Comparison of ENCODE assay signal across 36 cellular contexts in the genomic region with DNA sequence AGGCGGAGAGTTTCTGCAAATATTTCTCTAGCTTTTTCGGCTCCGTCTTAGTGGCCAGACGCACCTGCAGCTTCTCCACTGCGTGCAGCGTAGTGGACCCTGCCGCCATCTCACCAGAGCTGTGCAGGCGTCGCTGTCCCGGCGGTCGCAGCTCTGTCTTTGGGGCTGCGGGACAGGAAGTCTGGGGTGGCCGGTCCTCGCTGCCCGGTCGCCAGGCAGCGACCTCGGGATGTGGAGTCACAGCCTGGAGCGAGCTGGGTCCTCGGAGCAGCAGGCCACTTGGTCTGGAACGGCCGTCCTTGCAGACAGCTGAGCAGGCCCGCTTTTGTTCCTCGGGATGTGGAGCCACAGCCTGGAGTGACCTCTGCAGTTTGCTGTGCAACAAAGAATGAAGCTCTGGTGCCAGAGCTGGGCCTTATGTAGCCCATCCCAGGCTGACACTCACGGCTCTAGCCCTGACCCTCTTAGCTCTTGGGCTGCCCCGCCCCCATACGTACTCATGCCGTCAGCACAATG. TPM values are rescaled to one million over a fixed set of nuclear protein-coding genes. Genes with fewer than 3 reads are reported as not detected.
"Had no signal": no experiment of that assay in that cellular context is flagged by ENCODE, and none has a peak within 500 bp of the region (broad histone marks: within the 10 kb centered on the region; RNA-seq: fewer than 3 reads in every experiment).

Gene ELOA2, minus strand, starts transcription at position 466 of the 516 bp plus-strand sequence. Its CDS starts 357 bp downstream, at position 109.

- H3K36me3 Mint-ChIP-seq: activated CD8-positive, alpha-beta memory T cell treated with anti-CD3 and anti-CD28 coated beads, Interleukin-2, amount 10 ng/mL, durations not matched to agents 7 days and 5 days; activated naive CD4-positive, alpha-beta T cell treated with anti-CD3 and anti-CD28 coated beads, Interleukin-2, amount 10 ng/mL, durations not matched to agents 7 days and 5 days had no signal

- H3K4me1 Mint-ChIP-seq: activated CD4-positive, alpha-beta memory T cell treated with anti-CD3 and anti-CD28 coated beads, Interleukin-2, amount 10 ng/mL, durations not matched to agents 7 days and 5 days; activated CD8-positive, alpha-beta memory T cell treated with anti-CD3 and anti-CD28 coated beads, Interleukin-2, amount 10 ng/mL, durations not matched to agents 7 days and 5 days; activated naive CD4-positive, alpha-beta T cell treated with anti-CD3 and anti-CD28 coated beads, Interleukin-2, amount 10 ng/mL, durations not matched to agents 7 days and 5 days; activated naive CD8-positive, alpha-beta T cell treated with anti-CD3 and anti-CD28 coated beads, Interleukin-2, amount 50 U/mL, for 24 hours had no signal

- H3K4me3 Mint-ChIP-seq: activated CD4-positive, alpha-beta memory T cell treated with anti-CD3 and anti-CD28 coated beads, Interleukin-2, amount 10 ng/mL, durations not matched to agents 7 days and 5 days; activated CD8-positive, alpha-beta memory T cell treated with anti-CD3 and anti-CD28 coated beads, Interleukin-2, amount 10 ng/mL, durations not matched to agents 7 days and 5 days; activated naive CD4-positive, alpha-beta T cell treated with anti-CD3 and anti-CD28 coated beads, Interleukin-2, amount 10 ng/mL, durations not matched to agents 7 days and 5 days; activated naive CD8-positive, alpha-beta T cell; activated naive CD8-positive, alpha-beta T cell treated with anti-CD3 and anti-CD28 coated beads, Interleukin-2, amount 50 U/mL, for 24 hours; brain; T-helper 1 cell treated with Interleukin-12 subunit alpha and Interleukin-12 subunit beta and Interleukin-4 antibody, amounts not matched to agents 30 μg/mL and 1 μg/mL, for 36 hours had no signal

- H3K36me3 ChIP-seq: MG63, Peyer's patch, SJSA1 had no signal

- H3K27me3 Mint-ChIP-seq: activated naive CD4-positive, alpha-beta T cell treated with anti-CD3 and anti-CD28 coated beads, Interleukin-2, amount 10 ng/mL, durations not matched to agents 7 days and 5 days; brain had no signal

- H3K9ac ChIP-seq: SK-N-SH had no signal

- H3K27me3 ChIP-seq: MG63, Peyer's patch, SJSA1 had no signal

- H3K9me3 Mint-ChIP-seq: activated CD4-positive, alpha-beta memory T cell treated with anti-CD3 and anti-CD28 coated beads, Interleukin-2, amount 10 ng/mL, durations not matched to agents 7 days and 5 days; activated naive CD4-positive, alpha-beta T cell treated with anti-CD3 and anti-CD28 coated beads, Interleukin-2, amount 10 ng/mL, durations not matched to agents 7 days and 5 days had no signal

- H3K9me2 ChIP-seq: SK-N-SH had no signal

- H3K4me3 ChIP-seq: MG63, Peyer's patch, SJSA1 had no signal

- DNase-seq: activated CD4-positive, alpha-beta memory T cell treated with anti-CD3 and anti-CD28 coated beads, Interleukin-2, amount 10 ng/mL, durations not matched to agents 7 days and 5 days; activated CD4-positive, alpha-beta T cell treated with anti-CD3 and anti-CD28 coated beads for 1 hour; activated CD4-positive, alpha-beta T cell treated with anti-CD3 and anti-CD28 coated beads for 48 hours; activated CD4-positive, CD25-positive, alpha-beta regulatory T cell; activated CD8-positive, alpha-beta memory T cell treated with anti-CD3 and anti-CD28 coated beads for 24 hours; activated CD8-positive, alpha-beta memory T cell treated with anti-CD3 and anti-CD28 coated beads, Interleukin-2, amount 10 ng/mL, durations not matched to agents 7 days and 5 days; activated CD8-positive, alpha-beta memory T cell treated with anti-CD3 and anti-CD28 coated beads, Interleukin-2, amount 50 U/mL, for 48 hours; activated effector memory CD4-positive, alpha-beta T cell treated with Interleukin-2 at 50 U/mL for 16 hours; activated naive CD4-positive, alpha-beta T cell treated with anti-CD3 and anti-CD28 coated beads, Interleukin-2, amount 10 ng/mL, durations not matched to agents 7 days and 5 days; activated naive CD8-positive, alpha-beta T cell treated with anti-CD3 and anti-CD28 coated beads, Interleukin-2, amount 50 U/mL, for 24 hours; activated T-cell treated with anti-CD3 and anti-CD28 coated beads, Interleukin-2, amount 50 U/mL, for 48 hours; anterior cingulate cortex; central memory CD4-positive, alpha-beta T cell; Kasumi-1; KG1; MG63; NCI-H1048; NCI-H1105 treated with DMSO at 0.1 percent for 48 hours; NCI-H1436; NCI-H1694; NCI-H1930; NCI-H2081 treated with DMSO at 0.1 percent for 48 hours; NCI-H226; NCI-H446 treated with DMSO at 0.1 percent for 48 hours; NCI-H524 treated with DMSO at 0.1 percent for 48 hours; PC-3; Peyer's patch; RPMI8226; SHP77 treated with DMSO at 0.1 percent for 48 hours; SK-N-SH had no signal

- H3K27ac Mint-ChIP-seq: activated CD4-positive, alpha-beta memory T cell treated with anti-CD3 and anti-CD28 coated beads, Interleukin-2, amount 10 ng/mL, durations not matched to agents 7 days and 5 days; activated CD8-positive, alpha-beta memory T cell treated with anti-CD3 and anti-CD28 coated beads, Interleukin-2, amount 10 ng/mL, durations not matched to agents 7 days and 5 days; activated naive CD4-positive, alpha-beta T cell treated with anti-CD3 and anti-CD28 coated beads, Interleukin-2, amount 10 ng/mL, durations not matched to agents 7 days and 5 days; activated naive CD8-positive, alpha-beta T cell; activated naive CD8-positive, alpha-beta T cell treated with anti-CD3 and anti-CD28 coated beads, Interleukin-2, amount 50 U/mL, for 24 hours; brain; T-helper 1 cell treated with Interleukin-12 subunit alpha and Interleukin-12 subunit beta and Interleukin-4 antibody, amounts not matched to agents 30 μg/mL and 1 μg/mL, for 36 hours had no signal

- H3K4me1 ChIP-seq: Peyer's patch, SJSA1 had no signal

- H3K9me3 ChIP-seq: MG63, Peyer's patch, SJSA1, SK-N-SH had no signal

- ATAC-seq: activated CD8-positive, alpha-beta memory T cell treated with anti-CD3 and anti-CD28 coated beads, Interleukin-2, amount 10 ng/mL, durations not matched to agents 7 days and 5 days; activated naive CD8-positive, alpha-beta T cell treated with anti-CD3 and anti-CD28 coated beads, Interleukin-2, amount 50 U/mL, for 24 hours; PC-3 had no signal

- H3K4me2 ChIP-seq: SK-N-SH had no signal

- H3K27ac ChIP-seq: Peyer's patch, SJSA1, VCaP had no signal

RNA-seq across cellular contexts. Expression of gene ELOA2, which starts in this region (rescaled TPM):
- total RNA-seq: activated CD4-positive, alpha-beta memory T cell treated with anti-CD3 and anti-CD28 coated beads, Interleukin-2, amount 10 ng/mL, durations not matched to agents 7 days and 5 days; activated CD8-positive, alpha-beta memory T cell treated with anti-CD3 and anti-CD28 coated beads, Interleukin-2, amount 10 ng/mL, durations not matched to agents 7 days and 5 days; bronchial epithelial cell; PC-3; Peyer's patch; SJSA1 had no signal
- polyA plus RNA-seq: SK-N-SH had no signal
